14 cellular contexts compared by ENCODE assay signal in genomic region chr4:147842573-147842972, GRCh38.
A peak's percentile ranks its signal among the peaks of the same experiment; 100 is the strongest.
DNase-seq lines count a peak whose midpoint lies in the region; ATAC-seq and TF ChIP-seq lines count a peak whose summit lies in the region.
"Had no signal": no experiment of that assay in that cellular context is flagged by ENCODE, and none has a peak within 500 bp of the region (broad histone marks: within the 10 kb centered on the region; RNA-seq: fewer than 3 reads in every experiment).

No MANE protein-coding gene starts in this region.

- H3K4me2 ChIP-seq in mammary epithelial cell (ENCODE audit: insufficient read depth, low read depth, low read length): peak overlapping the region; percentile 12

- 45% methylated on average over 5 of the region's 6 CpGs for WGBS in mammary epithelial cell (ENCODE audit: low coverage, missing lambda C conversion rate)

- H3K36me3 ChIP-seq in BJ (ENCODE audit: control insufficient read depth, insufficient read depth, low read length) (no peaks in the 10 kb centered on the region), mammary epithelial cell (ENCODE audit: insufficient read depth, low read length) (no peaks in the 10 kb centered on the region), gastrocnemius medialis (no peaks in the 10 kb centered on the region)
- H3K36me3 ChIP-seq: uterus had no signal

- H3K36me3 Mint-ChIP-seq in activated T-helper 2 cell treated with anti-CD3 and anti-CD28 coated beads, Interferon-gamma antibody, Interleukin-2, Interleukin-4, amounts not matched to agents 10 μg/mL and 5 μg/mL and 100 μg/mL, durations not matched to agents 14 hours and 24 hours and 36 hours (ENCODE audit: low read depth): no peaks in the 10 kb centered on the region

- H3K4me3 ChIP-seq in BJ (ENCODE audit: low read depth, low read length) (no peak overlapping the region), mammary epithelial cell (replicated peaks in 1 of 3; ENCODE audit: insufficient read depth in 1 of 3, low read depth in 2 of 3, low read length in 3 of 3) (no peak overlapping the region), gastrocnemius medialis (no peak overlapping the region)
- H3K4me3 ChIP-seq: uterus had no signal

- H3K79me2 ChIP-seq in mammary epithelial cell (ENCODE audit: insufficient read depth, low read length): peaks cover 46% of the 10 kb centered on the region

- H3K9me3 Mint-ChIP-seq in activated T-helper 2 cell treated with anti-CD3 and anti-CD28 coated beads, Interferon-gamma antibody, Interleukin-2, Interleukin-4, amounts not matched to agents 10 μg/mL and 5 μg/mL and 100 μg/mL, durations not matched to agents 14 hours and 24 hours and 36 hours: no peaks in the 10 kb centered on the region
- H3K9me3 Mint-ChIP-seq: activated T-helper 1 cell treated with anti-CD3 and anti-CD28 coated beads, Interleukin-12 subunit alpha, Interleukin-12 subunit beta, Interleukin-2, Interleukin-4 antibody, amounts not matched to agents 30 ng/mL and 10 ng/mL and 1 ng/mL, durations not matched to agents 14 hours and 24 hours and 36 hours; H9 had no signal

- no peaks in the 10 kb centered on the region for H3K27me3 Mint-ChIP-seq in activated T-helper 2 cell treated with anti-CD3 and anti-CD28 coated beads, Interferon-gamma antibody, Interleukin-2, Interleukin-4, amounts not matched to agents 10 μg/mL and 5 μg/mL and 100 μg/mL, durations not matched to agents 14 hours and 24 hours and 36 hours (ENCODE audit: low read depth)

- no TSS peak for BruUV-seq in mammary epithelial cell (replicated peaks; lab: Mats Ljungman, UMichigan)

- TF ChIP-seq CTCF in BJ (IDR thresholded peaks at IDR 0.05; ENCODE audit: insufficient read depth, low read depth, low read length) (no peak), mammary epithelial cell (conservative IDR thresholded peaks at IDR 0.05 in 1 of 2, IDR thresholded peaks at IDR 0.05 in 1 of 2; ENCODE audit: extremely low read depth in 1 of 2, insufficient read depth in 1 of 2, low read depth in 1 of 2, low read length in 2 of 2) (no peak), gastrocnemius medialis (IDR thresholded peaks at IDR 0.05 in 4 of 5, conservative IDR thresholded peaks at IDR 0.05 in 1 of 5) (no peak)

- POLR2A ChIA-PET in BJ (lab: Charles Lee): no interaction called here

- no peak for TF ChIP-seq POLR2A in gastrocnemius medialis (IDR thresholded peaks at IDR 0.05)

- no peak overlapping the region for H3K9ac ChIP-seq in mammary epithelial cell (ENCODE audit: insufficient read depth, low read length)

- no peaks in the 10 kb centered on the region for H4K20me1 ChIP-seq in mammary epithelial cell (ENCODE audit: insufficient read depth, low read length)

- H3K27ac ChIP-seq in mammary epithelial cell (ENCODE audit: insufficient read depth, low read depth, low read length): peak overlapping the region; percentile 21
- peak overlapping the region; percentile 45 to 63 (median 46) for H3K27ac ChIP-seq in gastrocnemius medialis
- H3K27ac ChIP-seq: uterus had no signal

- CTCF ChIA-PET in BJ (lab: Yijun Ruan, JAX): interaction anchor here (0.6 to 1.2 kb wide), 2 partner anchors 10 to 134 kb away, joined by 3 read pairs; no protein-coding TSS in a partner anchor
- CTCF ChIA-PET in mammary epithelial cell (lab: Charles Lee; ENCODE audit: low non-redundant PET): interaction anchor here (1.2 kb wide), 1 partner anchor 24 kb away, joined by 4 read pairs; no protein-coding TSS in a partner anchor

- ATAC-seq in left cardiac atrium (peak; percentile 78 to 97), gastrocnemius medialis (peak in 1 of 2 donors; percentile 36), HG03439 (IDR thresholded peaks at IDR 0.05; ENCODE audit: unreplicated experiment) (no peak)

- H3K4me1 ChIP-seq in mammary epithelial cell (ENCODE audit: insufficient read depth, low read length) (peaks cover 9% of the 10 kb centered on the region), gastrocnemius medialis (peaks cover 42 to 47% of the 10 kb centered on the region in 2 donors)
- H3K4me1 ChIP-seq: uterus had no signal

- in situ Hi-C loops in mammary epithelial cell (cut with MboI; ENCODE audit: low sequenced_read_pairs in 2 of 2) (no loop called here), gastrocnemius medialis (cut with MboI; ENCODE audit: low sequenced_read_pairs in 4 of 4) (no loop called here)

- dilution Hi-C loops in mammary epithelial cell (cut with HindIII; ENCODE audit: low sequenced_read_pairs): no loop called here

- intact Hi-C loops in mammary epithelial cell (cut with micrococcal nuclease) (no loop called here), left cardiac atrium (cut with DNase I) (loop anchor here in 1 of 2 donors (5.0 kb wide), 1 partner anchor 110 kb away; the partner anchor contains the start of gene ARHGAP10), gastrocnemius medialis (cut with DNase I; ENCODE audit: low total_unique reads) (no loop called here)
- intact Hi-C loops in activated T-helper 2 cell treated with anti-CD3 and anti-CD28 coated beads, Interferon-gamma antibody, Interleukin-2, Interleukin-4, amounts not matched to agents 10 μg/mL and 5 μg/mL and 100 μg/mL, durations not matched to agents 14 hours and 24 hours and 36 hours (cut with micrococcal nuclease): no loop called here

- H2AFZ ChIP-seq in mammary epithelial cell (ENCODE audit: low read depth, low read length): peak overlapping the region; percentile 11

- H3K27me3 ChIP-seq in BJ (ENCODE audit: control insufficient read depth, insufficient read depth, low read length): no peaks in the 10 kb centered on the region
- no peaks in the 10 kb centered on the region for H3K27me3 ChIP-seq in mammary epithelial cell (ENCODE audit: insufficient read depth, low read length)
- H3K27me3 ChIP-seq in gastrocnemius medialis: no peaks in the 10 kb centered on the region
- H3K27me3 ChIP-seq: uterus had no signal

- H3K9me3 ChIP-seq in mammary epithelial cell (replicated peaks; ENCODE audit: insufficient read depth, low read length) (no peaks in the 10 kb centered on the region), gastrocnemius medialis (no peaks in the 10 kb centered on the region)
- H3K9me3 ChIP-seq: uterus had no signal

- no peak overlapping the region for H3K27ac Mint-ChIP-seq in activated T-helper 2 cell treated with anti-CD3 and anti-CD28 coated beads, Interferon-gamma antibody, Interleukin-2, Interleukin-4, amounts not matched to agents 10 μg/mL and 5 μg/mL and 100 μg/mL, durations not matched to agents 14 hours and 24 hours and 36 hours
- H3K27ac Mint-ChIP-seq: activated T-helper 1 cell treated with anti-CD3 and anti-CD28 coated beads, Interleukin-12 subunit alpha, Interleukin-12 subunit beta, Interleukin-2, Interleukin-4 antibody, amounts not matched to agents 30 ng/mL and 10 ng/mL and 1 ng/mL, durations not matched to agents 14 hours and 24 hours and 36 hours had no signal

- peaks cover 12% of the 10 kb centered on the region for H3K4me1 Mint-ChIP-seq in activated T-helper 2 cell treated with anti-CD3 and anti-CD28 coated beads, Interferon-gamma antibody, Interleukin-2, Interleukin-4, amounts not matched to agents 10 μg/mL and 5 μg/mL and 100 μg/mL, durations not matched to agents 14 hours and 24 hours and 36 hours (ENCODE audit: low read depth)

- H3K4me3 Mint-ChIP-seq in activated T-helper 2 cell treated with anti-CD3 and anti-CD28 coated beads, Interferon-gamma antibody, Interleukin-2, Interleukin-4, amounts not matched to agents 10 μg/mL and 5 μg/mL and 100 μg/mL, durations not matched to agents 14 hours and 24 hours and 36 hours (ENCODE audit: low read depth): no peak overlapping the region
- H3K4me3 Mint-ChIP-seq: activated T-helper 1 cell treated with anti-CD3 and anti-CD28 coated beads, Interleukin-12 subunit alpha, Interleukin-12 subunit beta, Interleukin-2, Interleukin-4 antibody, amounts not matched to agents 30 ng/mL and 10 ng/mL and 1 ng/mL, durations not matched to agents 14 hours and 24 hours and 36 hours; H9 had no signal

- DNase-seq in BJ (ENCODE audit: low read depth) (peak; percentile 57), mammary epithelial cell (peak; percentile 89), left cardiac atrium (peak; percentile 75), gastrocnemius medialis (peak in 1 of 2 donors; percentile 47), epidermal melanocyte (ENCODE audit: insufficient read length, low spot score) (no peak), amniotic stem cell (lab: John Stamatoyannopoulos, UW) (no peak)
- DNase-seq in activated T-helper 2 cell treated with anti-CD3 and anti-CD28 coated beads, Interferon-gamma antibody, Interleukin-2, Interleukin-4, amounts not matched to agents 10 μg/mL and 5 μg/mL and 100 μg/mL, durations not matched to agents 14 hours and 24 hours and 36 hours (ENCODE audit: low spot score): no peak
- DNase-seq: NCI-H1417 treated with DMSO at 0.1 percent for 48 hours; stimulated activated CD4-positive, alpha-beta T cell treated with anti-CD3 and anti-CD28 coated beads, Interleukin-2, amount 100 ng/mL, for 24 hours; stimulated activated CD8-positive, alpha-beta memory T cell treated with anti-CD3 and anti-CD28 coated beads, Interleukin-4, amount 100 ng/mL, for 48 hours had no signal

Comparison
In these comparisons a context has a peak if more than half of its experiments do, and no peak if none do; other contexts are left out.
1. DNase-seq: peak in BJ (single experiment), mammary epithelial cell (single experiment) and left cardiac atrium (single experiment); none in activated T-helper 2 cell treated with anti-CD3 and anti-CD28 coated beads, Interferon-gamma antibody, Interleukin-2, Interleukin-4, amounts not matched to agents 10 μg/mL and 5 μg/mL and 100 μg/mL, durations not matched to agents 14 hours and 24 hours and 36 hours (single experiment), epidermal melanocyte (single experiment) and amniotic stem cell (single experiment).